ENCODE assay signal across 17 cellular contexts in genomic region chr5:151886741-151887261, GRCh38. TPM values are rescaled to one million over a fixed set of nuclear protein-coding genes. Genes with fewer than 3 reads are reported as not detected.
"Had no signal": no experiment of that assay in that cellular context is flagged by ENCODE, and none has a peak within 500 bp of the region (broad histone marks: within the 10 kb centered on the region; RNA-seq: fewer than 3 reads in every experiment).

No MANE protein-coding gene starts in this region.

- H3K27ac ChIP-seq: esophagus squamous epithelium, gastroesophageal sphincter, hepatocyte, pancreas had no signal

- H3K36me3 ChIP-seq: esophagus squamous epithelium, gastroesophageal sphincter, pancreas had no signal

- H3K4me3 ChIP-seq: esophagus squamous epithelium, gastroesophageal sphincter, hepatocyte, pancreas had no signal

- DNase-seq: activated CD4-positive, alpha-beta memory T cell treated with anti-CD3 and anti-CD28 coated beads, Interleukin-2, amount 10 ng/mL, durations not matched to agents 7 days and 5 days; activated gamma-delta T cell treated with Interleukin-2 at 50 U/mL for 16 hours; activated naive CD8-positive, alpha-beta T cell treated with anti-CD3 and anti-CD28 coated beads for 36 hours; activated T-cell treated with anti-CD3 and anti-CD28 coated beads, Interleukin-2, amount 50 U/mL, for 72 hours; anterior cingulate cortex; esophagus squamous epithelium; naive B cell; pancreas; retina; T-helper 9 cell had no signal

- H3K4me1 ChIP-seq: esophagus squamous epithelium, pancreas had no signal

- H3K9me3 ChIP-seq: esophagus squamous epithelium, gastroesophageal sphincter, pancreas had no signal

- H3K27me3 ChIP-seq: esophagus squamous epithelium, gastroesophageal sphincter, hepatocyte, pancreas had no signal

RNA-seq across cellular contexts. Expression of gene GLRA1, which starts 37.9 kb away (rescaled TPM):
- total RNA-seq: activated CD4-positive, alpha-beta memory T cell treated with anti-CD3 and anti-CD28 coated beads, Interleukin-2, amount 10 ng/mL, durations not matched to agents 7 days and 5 days; activated naive CD8-positive, alpha-beta T cell treated with anti-CD3 and anti-CD28 coated beads for 36 hours; activated T-cell treated with anti-CD3 and anti-CD28 coated beads, Interleukin-2, amount 50 U/mL, for 72 hours; esophagus squamous epithelium; gastroesophageal sphincter; hepatocyte; kidney epithelial cell; liver; skeletal muscle tissue; urinary bladder had no signal
- polyA plus RNA-seq: hepatocyte, liver, thymus, urinary bladder had no signal
